In the genomic region with DNA sequence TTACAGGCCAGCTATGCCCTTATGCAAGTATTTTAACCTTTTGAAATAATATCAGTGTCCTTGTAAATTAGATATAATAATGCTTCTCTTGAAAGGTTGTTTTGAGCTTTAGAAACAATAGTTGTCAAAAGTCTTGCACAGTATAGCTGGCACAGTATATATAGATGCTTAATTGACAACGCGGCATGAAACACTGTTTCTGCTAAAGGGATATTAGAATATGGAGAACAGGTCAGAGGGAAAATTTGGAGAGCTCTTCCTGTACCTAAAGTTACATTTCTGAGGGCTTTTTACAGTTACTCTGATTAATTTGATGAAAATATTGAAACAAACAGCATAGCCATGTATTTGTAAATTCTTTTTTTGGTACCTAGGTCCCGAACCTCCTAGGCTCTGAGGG, we compare ENCODE assay signal across 19 cellular contexts. TPM values are rescaled to one million over a fixed set of nuclear protein-coding genes. Genes with fewer than 3 reads are reported as not detected.
"Had no signal": no experiment of that assay in that cellular context is flagged by ENCODE, and none has a peak within 500 bp of the region (broad histone marks: within the 10 kb centered on the region; RNA-seq: fewer than 3 reads in every experiment).

No MANE protein-coding gene starts in this region.

- H3K4me3 Mint-ChIP-seq: activated B cell treated with CpG ODN at 0.5 μM for 24 hours; activated CD8-positive, alpha-beta T cell treated with anti-CD3 and anti-CD28 coated beads for 36 hours; activated naive CD8-positive, alpha-beta T cell treated with anti-CD3 and anti-CD28 coated beads for 36 hours; activated T-helper 17 cell treated with anti-CD3 and anti-CD28 coated beads, Interleukin-2, amount 50 U/mL, for 72 hours; naive thymus-derived CD8-positive, alpha-beta T cell; T-helper 2 cell treated with Interferon-gamma antibody and Interleukin-4, amounts not matched to agents 5 μg/mL and 100 μg/mL, for 36 hours had no signal

- H3K36me3 ChIP-seq: gastrocnemius medialis, uterus had no signal

- FAIRE-seq: TTC549 had no signal

- ATAC-seq: activated CD8-positive, alpha-beta T cell treated with anti-CD3 and anti-CD28 coated beads for 36 hours; activated T-helper 17 cell treated with anti-CD3 and anti-CD28 coated beads, Interleukin-2, amount 50 U/mL, for 72 hours; gastrocnemius medialis; naive thymus-derived CD8-positive, alpha-beta T cell had no signal

- H3K4me1 ChIP-seq: uterus had no signal

- H3K27ac ChIP-seq: coronary artery, uterus had no signal

- H3K9ac ChIP-seq: SK-N-SH had no signal

- H3K4me2 ChIP-seq: SK-N-SH had no signal

- H3K9me3 Mint-ChIP-seq: activated B cell treated with CpG ODN at 0.5 μM for 24 hours; activated CD8-positive, alpha-beta T cell treated with anti-CD3 and anti-CD28 coated beads for 36 hours; activated naive CD8-positive, alpha-beta T cell treated with anti-CD3 and anti-CD28 coated beads for 36 hours; activated T-helper 17 cell treated with anti-CD3 and anti-CD28 coated beads, Interleukin-2, amount 50 U/mL, for 72 hours; naive thymus-derived CD8-positive, alpha-beta T cell; T-helper 2 cell treated with Interferon-gamma antibody and Interleukin-4, amounts not matched to agents 5 μg/mL and 100 μg/mL, for 36 hours had no signal

- H3K27me3 ChIP-seq: gastrocnemius medialis, heart right ventricle, transverse colon, uterus had no signal

- H3K27me3 Mint-ChIP-seq: activated B cell treated with CpG ODN at 0.5 μM for 24 hours; activated CD8-positive, alpha-beta T cell treated with anti-CD3 and anti-CD28 coated beads for 36 hours; activated naive CD8-positive, alpha-beta T cell treated with anti-CD3 and anti-CD28 coated beads for 36 hours; activated T-helper 17 cell treated with anti-CD3 and anti-CD28 coated beads, Interleukin-2, amount 50 U/mL, for 72 hours; naive thymus-derived CD8-positive, alpha-beta T cell had no signal

- DNase-seq: activated B cell treated with CpG ODN at 0.5 μM for 24 hours; activated CD4-positive, alpha-beta T cell treated with anti-CD3 and anti-CD28 coated beads for 4 hours; activated CD8-positive, alpha-beta T cell treated with anti-CD3 and anti-CD28 coated beads for 36 hours; activated naive CD4-positive, alpha-beta T cell; activated naive CD8-positive, alpha-beta T cell treated with anti-CD3 and anti-CD28 coated beads for 36 hours; activated T-cell treated with anti-CD3 and anti-CD28 coated beads, Interleukin-2, amount 50 U/mL, for 1 hour; amniotic stem cell; central memory CD4-positive, alpha-beta T cell; gastrocnemius medialis; heart right ventricle; naive thymus-derived CD8-positive, alpha-beta T cell; SK-N-SH; stimulated activated CD4-positive, alpha-beta T cell treated with anti-CD3 and anti-CD28 coated beads, Interleukin-2, amount 100 ng/mL, for 48 hours; transverse colon; uterus had no signal

- H3K4me3 ChIP-seq: coronary artery, gastrocnemius medialis, heart right ventricle, transverse colon, uterus had no signal

- H3K9me3 ChIP-seq: gastrocnemius medialis, heart right ventricle, SK-N-SH, transverse colon, uterus had no signal

- H3K27ac Mint-ChIP-seq: activated B cell treated with CpG ODN at 0.5 μM for 24 hours; activated CD8-positive, alpha-beta T cell treated with anti-CD3 and anti-CD28 coated beads for 36 hours; activated naive CD8-positive, alpha-beta T cell treated with anti-CD3 and anti-CD28 coated beads for 36 hours; naive thymus-derived CD8-positive, alpha-beta T cell; T-helper 2 cell treated with Interferon-gamma antibody and Interleukin-4, amounts not matched to agents 5 μg/mL and 100 μg/mL, for 36 hours had no signal

RNA-seq across cellular contexts. Expression of gene KIF24, which starts 4.8 kb away (rescaled TPM):
- polyA plus RNA-seq: naive thymus-derived CD8-positive, alpha-beta T cell had no signal
